ENCODE assay signal across 10 cellular contexts in the genomic region with DNA sequence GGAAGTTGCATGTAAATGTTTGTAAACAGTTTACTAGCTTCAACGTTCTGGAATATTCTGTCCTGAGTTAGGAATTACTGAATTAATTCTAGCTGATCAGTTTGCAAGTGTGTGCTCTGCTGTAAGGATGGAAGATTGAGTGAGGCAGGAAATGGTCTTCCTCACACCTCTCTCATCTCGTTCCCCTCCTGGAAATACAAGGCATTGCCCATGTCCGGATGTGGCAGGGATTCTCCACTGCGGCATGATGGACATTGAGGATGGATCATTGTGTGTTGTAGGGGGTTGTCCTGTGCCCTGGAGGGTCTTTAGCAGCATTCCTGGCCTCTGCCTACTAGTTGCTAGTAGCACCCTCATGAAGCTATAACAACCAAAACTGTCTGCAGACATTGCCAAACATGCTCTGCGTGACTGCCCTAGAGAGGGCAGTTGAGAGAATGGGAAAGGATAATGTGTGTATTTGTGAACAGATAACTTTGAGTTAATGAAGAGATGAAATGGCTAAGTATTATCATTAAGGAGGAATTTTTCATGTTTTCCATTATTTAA. TPM values are rescaled to one million over a fixed set of nuclear protein-coding genes. Genes with fewer than 3 reads are reported as not detected.
DNase-seq lines count a peak whose midpoint lies in the region; ATAC-seq lines count a peak whose summit lies in the region.
"Had no signal": no experiment of that assay in that cellular context is flagged by ENCODE, and none has a peak within 500 bp of the region (broad histone marks: within the 10 kb centered on the region; RNA-seq: fewer than 3 reads in every experiment).

No MANE protein-coding gene starts in this region.

- peaks cover 68% of the 10 kb centered on the region for H3K4me1 Mint-ChIP-seq in activated CD4-positive, alpha-beta T cell treated with anti-CD3 and anti-CD28 coated beads for 36 hours

- peaks cover 2% of the 10 kb centered on the region for H3K4me1 ChIP-seq in thymus (ENCODE audit: control insufficient read depth, insufficient read depth, low read length)

- POLR2A ChIA-PET in activated CD4-positive, alpha-beta T cell treated with anti-CD3 and anti-CD28 coated beads for 36 hours (lab: Charles Lee), result interaction anchor here (0.7 kb wide), 1 partner anchor 13 kb away, joined by 3 read pairs; the partner anchor contains the start of gene CA5B

- H3K27ac Mint-ChIP-seq in activated CD4-positive, alpha-beta T cell treated with anti-CD3 and anti-CD28 coated beads for 36 hours, result peak overlapping the region; percentile 90
- H3K27ac Mint-ChIP-seq in activated naive CD4-positive, alpha-beta T cell treated with anti-CD3 and anti-CD28 coated beads, Interleukin-2, amount 50 U/mL, for 72 hours, result peak overlapping the region; percentile 90 to 97

- H3K9me3 Mint-ChIP-seq in activated CD4-positive, alpha-beta T cell treated with anti-CD3 and anti-CD28 coated beads for 36 hours (ENCODE audit: low read depth), result peaks cover 4% of the 10 kb centered on the region
- H3K9me3 Mint-ChIP-seq in activated naive CD4-positive, alpha-beta T cell treated with anti-CD3 and anti-CD28 coated beads, Interleukin-2, amount 50 U/mL, for 72 hours, result no peaks in the 10 kb centered on the region

- no peaks in the 10 kb centered on the region for H3K27me3 Mint-ChIP-seq in activated CD4-positive, alpha-beta T cell treated with anti-CD3 and anti-CD28 coated beads for 36 hours

- peak; percentile 25 for ATAC-seq in activated CD4-positive, alpha-beta T cell treated with anti-CD3 and anti-CD28 coated beads for 36 hours
- peak; percentile 35 to 42 for ATAC-seq in activated naive CD4-positive, alpha-beta T cell treated with anti-CD3 and anti-CD28 coated beads, Interleukin-2, amount 50 U/mL, for 72 hours

- WGBS in thymus, result 55% methylated on average over 5 of the region's 5 CpGs

- H3K9me3 ChIP-seq in thymus (ENCODE audit: control insufficient read depth), result no peaks in the 10 kb centered on the region

- CTCF ChIA-PET in activated CD4-positive, alpha-beta T cell treated with anti-CD3 and anti-CD28 coated beads for 36 hours (lab: Charles Lee), result interaction anchor here (1.6 kb wide), 1 partner anchor 13 kb away, joined by 6 read pairs; the partner anchor contains the start of gene CA5B

- H3K27me3 ChIP-seq in thymus (ENCODE audit: control insufficient read depth, insufficient read depth), result no peaks in the 10 kb centered on the region

- no peak overlapping the region for H3K4me3 ChIP-seq in thymus (ENCODE audit: low read length)
- H3K4me3 ChIP-seq: lung had no signal

- intact Hi-C loops in activated CD4-positive, alpha-beta T cell treated with anti-CD3 and anti-CD28 coated beads for 36 hours (cut with DNase I, micrococcal nuclease), result loop anchor here (1.0 to 5.0 kb wide), 3 partner anchors 12 to 73 kb away; partner anchors contain the start of genes CA5B (in 1 of the 2) and ZRSR2 (in 1 of the 2)

- no peaks in the 10 kb centered on the region for H3K36me3 ChIP-seq in thymus (ENCODE audit: control insufficient read depth, insufficient read depth)

- peak overlapping the region; percentile 49 for H3K4me3 Mint-ChIP-seq in activated CD4-positive, alpha-beta T cell treated with anti-CD3 and anti-CD28 coated beads for 36 hours

- peaks cover 10% of the 10 kb centered on the region for H3K36me3 Mint-ChIP-seq in activated CD4-positive, alpha-beta T cell treated with anti-CD3 and anti-CD28 coated beads for 36 hours (ENCODE audit: low read depth)
- peaks cover 5 to 13% of the 10 kb centered on the region in 2 donors for H3K36me3 Mint-ChIP-seq in activated naive CD4-positive, alpha-beta T cell treated with anti-CD3 and anti-CD28 coated beads, Interleukin-2, amount 50 U/mL, for 72 hours

- DNase-seq in activated CD4-positive, alpha-beta T cell treated with anti-CD3 and anti-CD28 coated beads for 36 hours, result no peak
- no peak for DNase-seq in activated CD4-positive, alpha-beta T cell treated with anti-CD3 and anti-CD28 coated beads for 48 hours
- no peak for DNase-seq in activated naive CD4-positive, alpha-beta T cell treated with anti-CD3 and anti-CD28 coated beads, Interleukin-2, amount 50 U/mL, for 72 hours (ENCODE audit: low spot score in 2 of 2)
- DNase-seq in medulla oblongata (ENCODE audit: extremely low spot score) (peak; percentile 6), NCI-H2227 (lab: John Stamatoyannopoulos, UW; ENCODE audit: unreplicated experiment) (no peak), SKM-1 (lab: John Stamatoyannopoulos, UW; ENCODE audit: unreplicated experiment) (no peak), LoVo (ENCODE audit: low spot score) (no peak)
- DNase-seq: NCI-H1092 treated with DMSO at 0.1 percent for 48 hours had no signal

- peak overlapping the region; percentile 74 for H3K27ac ChIP-seq in thymus (ENCODE audit: low read depth)

RNA-seq across cellular contexts. Expression of gene CA5B, which starts 12.6 kb away (rescaled TPM):
- 10 to 100 TPM; 13.3 to 17.7 TPM for total RNA-seq in activated CD4-positive, alpha-beta T cell treated with anti-CD3 and anti-CD28 coated beads for 36 hours
- 10 to 100 TPM; 12.4 to 15.4 TPM for total RNA-seq in activated naive CD4-positive, alpha-beta T cell treated with anti-CD3 and anti-CD28 coated beads, Interleukin-2, amount 50 U/mL, for 72 hours
- polyA plus RNA-seq in thymus, result 2.9 TPM

RNA-seq across cellular contexts. Expression of gene ZRSR2, which starts 39.6 kb away (rescaled TPM):
- 10 to 100 TPM; 12.4 TPM for total RNA-seq in activated CD4-positive, alpha-beta T cell treated with anti-CD3 and anti-CD28 coated beads for 36 hours
- total RNA-seq in activated naive CD4-positive, alpha-beta T cell treated with anti-CD3 and anti-CD28 coated beads, Interleukin-2, amount 50 U/mL, for 72 hours, result 10 to 100 TPM; 12.3 to 16.9 TPM
- 30.0 TPM for polyA plus RNA-seq in thymus
